ENCODE assay signal across 25 cellular contexts in genomic region chr20:23013429-23013828, GRCh38. TPM values are rescaled to one million over a fixed set of nuclear protein-coding genes. Genes with fewer than 3 reads are reported as not detected.
"Had no signal": no experiment of that assay in that cellular context is flagged by ENCODE, and none has a peak within 500 bp of the region (broad histone marks: within the 10 kb centered on the region; RNA-seq: fewer than 3 reads in every experiment).

No MANE protein-coding gene starts in this region.

- H3K27me3 ChIP-seq: suprapubic skin had no signal

- H3K27ac ChIP-seq: parathyroid adenoma, skin epidermis, suprapubic skin had no signal

- H3K27ac Mint-ChIP-seq: activated CD4-positive, alpha-beta T cell treated with anti-CD3 and anti-CD28 coated beads, Interleukin-2, amount 10 ng/mL, durations not matched to agents 7 days and 5 days; activated naive CD8-positive, alpha-beta T cell; activated T-cell treated with anti-CD3 and anti-CD28 coated beads, Interleukin-2, amount 50 U/mL, for 72 hours; memory B cell; naive thymus-derived CD4-positive, alpha-beta T cell; stimulated activated naive CD8-positive, alpha-beta T cell treated with anti-CD3 and anti-CD28 coated beads, Interleukin-15, Interleukin-2, amounts not matched to agents 100 ng/mL and 50 ng/mL, for 24 hours; T-helper 2 cell treated with Interferon-gamma antibody and Interleukin-4, amounts not matched to agents 5 μg/mL and 100 μg/mL, for 36 hours had no signal

- H3K4me1 Mint-ChIP-seq: activated CD4-positive, alpha-beta T cell treated with anti-CD3 and anti-CD28 coated beads, Interleukin-2, amount 10 ng/mL, durations not matched to agents 7 days and 5 days; memory B cell; naive thymus-derived CD4-positive, alpha-beta T cell had no signal

- H3K79me2 ChIP-seq: parathyroid adenoma had no signal

- H3K9ac ChIP-seq: parathyroid adenoma had no signal

- H3K4me1 ChIP-seq: parathyroid adenoma, suprapubic skin had no signal

- H3K36me3 ChIP-seq: suprapubic skin had no signal

- H3K4me3 ChIP-seq: mucosa of descending colon, skin epidermis, suprapubic skin had no signal

- ATAC-seq: activated T-cell treated with anti-CD3 and anti-CD28 coated beads, Interleukin-2, amount 50 U/mL, for 72 hours; left lobe of liver; mucosa of descending colon; naive thymus-derived CD4-positive, alpha-beta T cell had no signal

- DNase-seq: activated CD4-positive, alpha-beta T cell treated with anti-CD3 and anti-CD28 coated beads, Interleukin-2, amount 10 ng/mL, durations not matched to agents 7 days and 5 days; activated CD4-positive, CD25-positive, alpha-beta regulatory T cell; activated CD8-positive, alpha-beta memory T cell treated with anti-CD3 and anti-CD28 coated beads, Interleukin-2, amount 50 U/mL, for 48 hours; activated gamma-delta T cell treated with Interleukin-2 at 50 U/mL for 16 hours; activated T-cell treated with anti-CD3 and anti-CD28 coated beads, Interleukin-2, amount 50 U/mL, for 72 hours; amniotic stem cell; cortex of kidney; effector CD8-positive, alpha-beta T cell; mucosa of descending colon; naive thymus-derived CD4-positive, alpha-beta T cell; stimulated activated CD4-positive, alpha-beta T cell treated with anti-CD3 and anti-CD28 coated beads, Interleukin-4, amount 100 ng/mL, for 4 hours; stimulated activated CD8-positive, alpha-beta memory T cell treated with anti-CD3 and anti-CD28 coated beads, Interleukin-4, amount 100 ng/mL, for 48 hours; trophoblast cell had no signal

- H3K36me3 Mint-ChIP-seq: activated naive CD8-positive, alpha-beta T cell; memory B cell; naive thymus-derived CD4-positive, alpha-beta T cell had no signal

- FAIRE-seq: frontal cortex, islet of Langerhans had no signal

- H3K9me3 Mint-ChIP-seq: activated CD4-positive, alpha-beta T cell treated with anti-CD3 and anti-CD28 coated beads, Interleukin-2, amount 10 ng/mL, durations not matched to agents 7 days and 5 days; activated T-cell treated with anti-CD3 and anti-CD28 coated beads, Interleukin-2, amount 50 U/mL, for 72 hours; memory B cell; naive thymus-derived CD4-positive, alpha-beta T cell; stimulated activated naive CD8-positive, alpha-beta T cell treated with anti-CD3 and anti-CD28 coated beads, Interleukin-15, Interleukin-2, amounts not matched to agents 100 ng/mL and 50 ng/mL, for 24 hours; T-helper 2 cell treated with Interferon-gamma antibody and Interleukin-4, amounts not matched to agents 5 μg/mL and 100 μg/mL, for 36 hours had no signal

- H3K4me3 Mint-ChIP-seq: activated CD4-positive, alpha-beta T cell treated with anti-CD3 and anti-CD28 coated beads, Interleukin-2, amount 10 ng/mL, durations not matched to agents 7 days and 5 days; activated naive CD8-positive, alpha-beta T cell; activated T-cell treated with anti-CD3 and anti-CD28 coated beads, Interleukin-2, amount 50 U/mL, for 72 hours; memory B cell; naive thymus-derived CD4-positive, alpha-beta T cell; stimulated activated naive CD8-positive, alpha-beta T cell treated with anti-CD3 and anti-CD28 coated beads, Interleukin-15, Interleukin-2, amounts not matched to agents 100 ng/mL and 50 ng/mL, for 24 hours; T-helper 2 cell treated with Interferon-gamma antibody and Interleukin-4, amounts not matched to agents 5 μg/mL and 100 μg/mL, for 36 hours had no signal

- H3K9me3 ChIP-seq: mucosa of descending colon, suprapubic skin had no signal

- H2AFZ ChIP-seq: parathyroid adenoma had no signal

RNA-seq across cellular contexts. Expression of gene SSTR4, which starts 21.7 kb away (rescaled TPM):
- total RNA-seq: activated CD4-positive, alpha-beta T cell treated with anti-CD3 and anti-CD28 coated beads, Interleukin-2, amount 10 ng/mL, durations not matched to agents 7 days and 5 days; activated T-cell treated with anti-CD3 and anti-CD28 coated beads, Interleukin-2, amount 50 U/mL, for 72 hours; fibroblast of lung; left lobe of liver; naive thymus-derived CD4-positive, alpha-beta T cell; renal cortical epithelial cell; suprapubic skin had no signal
- polyA plus RNA-seq: fibroblast of lung; naive thymus-derived CD4-positive, alpha-beta T cell had no signal

RNA-seq across cellular contexts. Expression of gene THBD, which starts 36.0 kb away (rescaled TPM):
- total RNA-seq: activated CD4-positive, alpha-beta T cell treated with anti-CD3 and anti-CD28 coated beads, Interleukin-2, amount 10 ng/mL, durations not matched to agents 7 days and 5 days; activated T-cell treated with anti-CD3 and anti-CD28 coated beads, Interleukin-2, amount 50 U/mL, for 72 hours had no signal
- polyA plus RNA-seq: naive thymus-derived CD4-positive, alpha-beta T cell had no signal
